ENCODE assay signal across 2 cellular contexts in genomic region chr5:148967783-148968182, GRCh38.
TF ChIP-seq lines count a peak whose summit lies in the region.

No MANE protein-coding gene starts in this region.

TF ChIP-seq in H1, 55 proteins besides CTCF, POLR2A, EP300 and RAD21:
- no peak for TF ChIP-seq CEBPB (IDR thresholded peaks at IDR 0.05; ENCODE audit: low read depth, low read length)
- TF ChIP-seq SUZ12 (IDR thresholded peaks at IDR 0.05; ENCODE audit: low read length), result no peak
- TF ChIP-seq TAF1 (IDR thresholded peaks at IDR 0.05; ENCODE audit: low read depth, low read length), result no peak
- no peak for TF ChIP-seq CHD1 (IDR thresholded peaks at IDR 0.05; ENCODE audit: low read depth, low read length)
- TF ChIP-seq GTF2F1 (IDR thresholded peaks at IDR 0.05; ENCODE audit: borderline replicate concordance, low read depth, low read length), result no peak
- no peak for TF ChIP-seq RNF2 (IDR thresholded peaks at IDR 0.05; ENCODE audit: borderline replicate concordance, low read depth, low read length, missing control alignments, poor library complexity, severe bottlenecking)
- no peak for TF ChIP-seq CREB1 (IDR thresholded peaks at IDR 0.05)
- no peak for TF ChIP-seq CBX8 (IDR thresholded peaks at IDR 0.05; ENCODE audit: borderline replicate concordance, low read depth, low read length)
- TF ChIP-seq PHF8 (conservative IDR thresholded peaks at IDR 0.05; ENCODE audit: low read depth, low read length), result no peak
- no peak for TF ChIP-seq BACH1 (IDR thresholded peaks at IDR 0.05; ENCODE audit: low read length)
- TF ChIP-seq JUN (IDR thresholded peaks at IDR 0.05; ENCODE audit: low read depth, low read length), result no peak
- no peak for TF ChIP-seq SAP30 (IDR thresholded peaks at IDR 0.05; ENCODE audit: insufficient read depth, insufficient replicate concordance, low read length)
- no peak for TF ChIP-seq EZH2 (IDR thresholded peaks at IDR 0.05; ENCODE audit: low read depth, low read length, severe bottlenecking)

TF ChIP-seq in liver, 16 proteins besides CTCF, POLR2A, EP300 and RAD21:
- TF ChIP-seq NR2F2 (IDR thresholded peaks at IDR 0.05) (no peak), SP1 (IDR thresholded peaks at IDR 0.05) (peak; percentile 71), HNF4G (IDR thresholded peaks at IDR 0.05) (peak; percentile 72), HNF4A (conservative IDR thresholded peaks at IDR 0.05) (peak; percentile 86), YY1 (IDR thresholded peaks at IDR 0.05) (no peak), RXRA (IDR thresholded peaks at IDR 0.05) (peak; percentile 32 to 48), REST (IDR thresholded peaks at IDR 0.05) (no peak)
